21 cellular contexts compared by ENCODE assay signal in the genomic region with DNA sequence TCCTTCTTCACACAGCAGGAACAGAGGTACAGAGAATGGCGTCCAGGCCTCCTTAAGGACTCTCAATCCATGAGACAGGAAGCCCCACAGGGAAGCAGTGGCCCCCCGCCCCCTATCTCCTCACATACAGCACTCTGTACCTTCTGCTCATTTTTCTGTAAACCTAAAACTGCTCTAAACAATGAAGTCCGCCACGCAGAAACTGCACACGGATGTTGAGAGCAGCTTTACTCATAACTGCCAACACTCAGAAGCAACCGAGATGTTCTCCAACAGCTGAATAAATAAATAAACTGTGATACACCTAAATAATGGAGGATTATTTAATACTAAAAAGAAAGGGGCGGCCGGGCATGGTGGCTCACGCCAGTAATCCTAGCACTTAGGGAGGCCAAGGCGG. TPM values are rescaled to one million over a fixed set of nuclear protein-coding genes. Genes with fewer than 3 reads are reported as not detected.
A peak's percentile ranks its signal among the peaks of the same experiment; 100 is the strongest.
DNase-seq lines count a peak whose midpoint lies in the region; ATAC-seq and TF ChIP-seq lines count a peak whose summit lies in the region.
"Had no signal": no experiment of that assay in that cellular context is flagged by ENCODE, and none has a peak within 500 bp of the region (broad histone marks: within the 10 kb centered on the region; RNA-seq: fewer than 3 reads in every experiment).

No MANE protein-coding gene starts in this region.

- H3K9me3 ChIP-seq in gastrocnemius medialis: no peaks in the 10 kb centered on the region
- no peaks in the 10 kb centered on the region for H3K9me3 ChIP-seq in tibial nerve
- H3K9me3 ChIP-seq in gastroesophageal sphincter: no peaks in the 10 kb centered on the region
- H3K9me3 ChIP-seq: ovary, vagina had no signal

- H3K27ac ChIP-seq in VCaP (peak overlapping the region; percentile 0; the same call in 1 of the 2 replicates), gastrocnemius medialis (peak overlapping the region in 3 of 4 donors; percentile 18 to 57 (median 22)), tibial nerve (peak overlapping the region in 2 of 4 donors; percentile 38 to 71), gastroesophageal sphincter (no peak overlapping the region)
- H3K27ac ChIP-seq: ovary, vagina had no signal

- no peak for ATAC-seq in gastrocnemius medialis
- no peak for ATAC-seq in gastroesophageal sphincter
- no peak for ATAC-seq in GM21619 (IDR thresholded peaks at IDR 0.05; ENCODE audit: unreplicated experiment)
- ATAC-seq: activated T-cell treated with anti-CD3 and anti-CD28 coated beads, Interleukin-2, amount 50 U/mL, for 4 hours; naive thymus-derived CD4-positive, alpha-beta T cell; right cardiac atrium had no signal

- TF ChIP-seq POLR2A in gastrocnemius medialis (IDR thresholded peaks at IDR 0.05): no peak
- no peak for TF ChIP-seq POLR2A in tibial nerve (IDR thresholded peaks at IDR 0.05)
- TF ChIP-seq POLR2A in gastroesophageal sphincter (IDR thresholded peaks at IDR 0.05): no peak

- H3K4me1 ChIP-seq in gastrocnemius medialis (peaks cover 27 to 37% of the 10 kb centered on the region in 2 donors), tibial nerve (peaks cover 0 to 76% (median 29%) of the 10 kb centered on the region in 4 donors), gastroesophageal sphincter (peaks cover 0 to 65% (median 12%) of the 10 kb centered on the region in 3 donors)

- no peak for TF ChIP-seq EP300 in tibial nerve (IDR thresholded peaks at IDR 0.05)
- no peak for TF ChIP-seq EP300 in gastroesophageal sphincter (IDR thresholded peaks at IDR 0.05)

- intact Hi-C loops in gastrocnemius medialis (cut with DNase I; ENCODE audit: low total_unique reads): no loop called here

- 71 to 80% methylated on average over 10 of the region's 10 CpGs for WGBS in tibial nerve, 2 donors
- 75% methylated on average over 6 of the region's 10 CpGs; no CpG with 5 or more reads in 1 of the 2 donors for WGBS in gastroesophageal sphincter (ENCODE audit: low coverage in 1 of 2), 2 donors

- in situ Hi-C loops in gastrocnemius medialis (cut with MboI; ENCODE audit: low sequenced_read_pairs in 4 of 4): no loop called here

- DNase-seq in NCI-H2107 treated with DMSO at 0.1 percent for 48 hours (lab: John Stamatoyannopoulos, UW; ENCODE audit: unreplicated experiment) (peak; percentile 38), NCI-H2107 (lab: John Stamatoyannopoulos, UW) (no peak), NCI-H1092 (lab: John Stamatoyannopoulos, UW) (peak; percentile 72), gastrocnemius medialis (no peak), tibial nerve (ENCODE audit: low spot score in 2 of 2) (no peak)
- DNase-seq: ACHN; activated CD4-positive, CD25-positive, alpha-beta regulatory T cell treated with anti-CD3 and anti-CD28 coated beads, Interleukin-2, amount 50 U/mL, for 72 hours; activated naive CD4-positive, alpha-beta T cell treated with anti-CD3 and anti-CD28 coated beads, Interleukin-2, amount 50 U/mL, for 16 hours; activated T-cell treated with anti-CD3 and anti-CD28 coated beads, Interleukin-2, amount 50 U/mL, for 4 hours; anterior cingulate cortex; erythroblast; GOT3; naive thymus-derived CD4-positive, alpha-beta T cell; NCI-H2227 treated with DMSO at 0.1 percent for 48 hours; ovary; T1000 had no signal

- H3K36me3 ChIP-seq in gastrocnemius medialis: no peaks in the 10 kb centered on the region
- peaks cover 0 to 3% (median 0%) of the 10 kb centered on the region in 3 donors for H3K36me3 ChIP-seq in tibial nerve
- H3K36me3 ChIP-seq in gastroesophageal sphincter: peaks cover 0 to 4% of the 10 kb centered on the region in 2 donors
- H3K36me3 ChIP-seq: ovary, vagina had no signal

- no peak for TF ChIP-seq CTCF in VCaP (conservative IDR thresholded peaks at IDR 0.05)
- no peak for TF ChIP-seq CTCF in gastrocnemius medialis (IDR thresholded peaks at IDR 0.05 in 4 of 5, conservative IDR thresholded peaks at IDR 0.05 in 1 of 5)
- TF ChIP-seq CTCF in tibial nerve (IDR thresholded peaks at IDR 0.05): no peak
- TF ChIP-seq CTCF in gastroesophageal sphincter (IDR thresholded peaks at IDR 0.05): no peak

- H3K27me3 ChIP-seq in gastrocnemius medialis (peaks cover 0 to 8% (median 7%) of the 10 kb centered on the region in 3 donors), tibial nerve (no peaks in the 10 kb centered on the region), gastroesophageal sphincter (no peaks in the 10 kb centered on the region)
- H3K27me3 ChIP-seq: ovary, vagina had no signal

- H3K4me3 ChIP-seq in gastrocnemius medialis (no peak overlapping the region), tibial nerve (no peak overlapping the region), gastroesophageal sphincter (no peak overlapping the region)
- H3K4me3 ChIP-seq: ovary, vagina had no signal

RNA-seq across cellular contexts. Expression of gene TBC1D16, which starts 9.9 kb away (rescaled TPM):
- total RNA-seq in gastrocnemius medialis: 1 to 10 TPM; 5.8 to 8.1 (median 7.0) TPM
- 10 to 100 TPM; 48.3 to 68.4 (median 58.1) TPM for total RNA-seq in tibial nerve
- total RNA-seq in gastroesophageal sphincter: 10 to 100 TPM; 26.5 to 44.3 (median 36.3) TPM

RNA-seq across cellular contexts. Expression of gene CCDC40, which starts 10.6 kb away (rescaled TPM):
- 1 to 10 TPM in 2 of 4 donors, under 1 TPM in 2; 0.18 to 2.1 (median 1.1) TPM for total RNA-seq in gastrocnemius medialis
- 10 to 100 TPM in 3 of 4 donors, 1 to 10 TPM in 1; 7.1 to 13.8 (median 12.0) TPM for total RNA-seq in tibial nerve
- 10 to 100 TPM in 1 of 4 donors, 1 to 10 TPM in 3; 4.3 to 17.3 (median 5.5) TPM for total RNA-seq in gastroesophageal sphincter

Comparison
In these comparisons a context has a peak if more than half of its experiments do, and no peak if none do; other contexts are left out.
1. DNase-seq: peak in NCI-H2107 treated with DMSO at 0.1 percent for 48 hours (single experiment) and NCI-H1092 (single experiment); none in NCI-H2107 (single experiment), gastrocnemius medialis (0 of 2) and tibial nerve (0 of 2).
2. H3K27ac ChIP-seq: peak in VCaP (single experiment) and gastrocnemius medialis (3 of 4); none in gastroesophageal sphincter (0 of 4).